Comparison of ENCODE assay signal across 14 cellular contexts in the genomic region with DNA sequence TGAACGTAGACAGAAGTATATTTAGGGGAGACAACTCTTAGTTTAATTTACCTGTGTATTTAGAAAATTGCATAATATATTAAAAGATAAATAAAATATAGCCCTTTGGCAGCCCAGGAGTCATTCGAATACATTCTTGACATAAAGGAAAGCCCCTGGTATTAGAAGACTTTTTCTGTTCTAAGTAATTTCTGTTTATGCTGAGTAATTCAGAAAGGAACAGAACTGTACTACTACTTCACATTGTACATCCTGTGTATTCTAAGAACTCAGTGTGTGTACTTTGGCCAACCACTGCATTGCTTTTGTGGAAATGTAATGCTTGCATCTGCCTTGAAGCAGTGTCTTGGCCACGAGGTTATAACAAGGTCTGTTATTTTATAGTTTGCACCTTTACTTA.
DNase-seq lines count a peak whose midpoint lies in the region; ATAC-seq and TF ChIP-seq lines count a peak whose summit lies in the region.
"Had no signal": no experiment of that assay in that cellular context is flagged by ENCODE, and none has a peak within 500 bp of the region (broad histone marks: within the 10 kb centered on the region; RNA-seq: fewer than 3 reads in every experiment).

No MANE protein-coding gene starts in this region.

- CTCF ChIA-PET in activated CD4-positive, alpha-beta memory T cell treated with anti-CD3 and anti-CD28 coated beads for 36 hours (lab: Charles Lee) = no interaction called here

- TF ChIP-seq CTCF in psoas muscle (IDR thresholded peaks at IDR 0.05) = no peak

- peaks cover 0 to 20% of the 10 kb centered on the region in 2 donors for H3K36me3 ChIP-seq in psoas muscle (ENCODE audit: insufficient read depth in 1 of 2, low read depth in 1 of 2)
- no peaks in the 10 kb centered on the region for H3K36me3 ChIP-seq in HAP-1 (replicated peaks)

- H3K9me3 Mint-ChIP-seq in activated CD4-positive, alpha-beta memory T cell treated with anti-CD3 and anti-CD28 coated beads for 36 hours = no peaks in the 10 kb centered on the region
- H3K9me3 Mint-ChIP-seq: CD4-positive, alpha-beta memory T cell; central memory CD8-positive, alpha-beta T cell had no signal

- no peaks in the 10 kb centered on the region for H3K27me3 ChIP-seq in psoas muscle (ENCODE audit: insufficient read depth in 3 of 3, low read length in 2 of 3)
- no peaks in the 10 kb centered on the region for H3K27me3 ChIP-seq in HAP-1 (ENCODE audit: low read depth)
- H3K27me3 ChIP-seq: suprapubic skin had no signal

- WGBS in psoas muscle, 3 donors = 92 to 95% (median 95%) methylated on average over 3 of the region's 3 CpGs

- H3K9me3 ChIP-seq in psoas muscle (no peaks in the 10 kb centered on the region), HAP-1 (no peaks in the 10 kb centered on the region)
- H3K9me3 ChIP-seq: suprapubic skin had no signal

- intact Hi-C loops in activated CD4-positive, alpha-beta memory T cell treated with anti-CD3 and anti-CD28 coated beads for 36 hours (cut with micrococcal nuclease) = loop anchor here (1.0 kb wide), 1 partner anchor 135 kb away; no protein-coding TSS in a partner anchor
- intact Hi-C loops in psoas muscle (cut with DNase I) = no loop called here

- in situ Hi-C loops in HAP-1 (cut with MboI; ENCODE audit: low sequenced_read_pairs) = no loop called here

- H3K4me3 Mint-ChIP-seq in activated CD4-positive, alpha-beta memory T cell treated with anti-CD3 and anti-CD28 coated beads for 36 hours = no peak overlapping the region
- H3K4me3 Mint-ChIP-seq: central memory CD8-positive, alpha-beta T cell had no signal

- no peak overlapping the region for H3K27ac Mint-ChIP-seq in activated CD4-positive, alpha-beta memory T cell treated with anti-CD3 and anti-CD28 coated beads for 36 hours

- no peaks in the 10 kb centered on the region for H3K4me1 ChIP-seq in psoas muscle
- no peaks in the 10 kb centered on the region for H3K4me1 ChIP-seq in HAP-1
- H3K4me1 ChIP-seq: suprapubic skin had no signal

- peaks cover 27% of the 10 kb centered on the region for H3K36me3 Mint-ChIP-seq in activated CD4-positive, alpha-beta memory T cell treated with anti-CD3 and anti-CD28 coated beads for 36 hours

- peak; percentile 25 for DNase-seq in activated CD4-positive, alpha-beta memory T cell treated with anti-CD3 and anti-CD28 coated beads for 36 hours
- DNase-seq in psoas muscle = no peak
- no peak for DNase-seq in NCI-H2029 (lab: John Stamatoyannopoulos, UW)
- no peak for DNase-seq in HAP-1 (ENCODE audit: low spot score in 2 of 2)
- no peak for DNase-seq in SKM-1 (lab: John Stamatoyannopoulos, UW; ENCODE audit: unreplicated experiment)
- DNase-seq: activated CD8-positive, alpha-beta memory T cell treated with anti-CD3 and anti-CD28 coated beads for 24 hours; NCI-H1436 had no signal

- H3K27ac ChIP-seq in psoas muscle = no peak overlapping the region
- H3K27ac ChIP-seq: RWPE1, suprapubic skin had no signal

- POLR2A ChIA-PET in activated CD4-positive, alpha-beta memory T cell treated with anti-CD3 and anti-CD28 coated beads for 36 hours (lab: Charles Lee) = no interaction called here

- H3K4me1 Mint-ChIP-seq in activated CD4-positive, alpha-beta memory T cell treated with anti-CD3 and anti-CD28 coated beads for 36 hours (ENCODE audit: low read depth) = peaks cover 48% of the 10 kb centered on the region

- H3K4me3 ChIP-seq in psoas muscle (no peak overlapping the region), HAP-1 (no peak overlapping the region)
- H3K4me3 ChIP-seq: suprapubic skin had no signal

- ATAC-seq in GM18498 (IDR thresholded peaks at IDR 0.05; ENCODE audit: unreplicated experiment) (peak; percentile 88), GM19397 (IDR thresholded peaks at IDR 0.05; ENCODE audit: unreplicated experiment) (peak; percentile 82), HG02943 (IDR thresholded peaks at IDR 0.05; ENCODE audit: low read depth, unreplicated experiment) (peak; percentile 86), psoas muscle (no peak)

- no peaks in the 10 kb centered on the region for H3K27me3 Mint-ChIP-seq in activated CD4-positive, alpha-beta memory T cell treated with anti-CD3 and anti-CD28 coated beads for 36 hours
- H3K27me3 Mint-ChIP-seq: CD4-positive, alpha-beta memory T cell; central memory CD8-positive, alpha-beta T cell had no signal

Comparison
In these comparisons a context has a peak if more than half of its experiments do, and no peak if none do; other contexts are left out.
1. ATAC-seq: peak in GM18498 (single experiment), GM19397 (single experiment) and HG02943 (single experiment); none in psoas muscle (0 of 4).